ENCODE assay signal across 1 cellular context in the genomic region with DNA sequence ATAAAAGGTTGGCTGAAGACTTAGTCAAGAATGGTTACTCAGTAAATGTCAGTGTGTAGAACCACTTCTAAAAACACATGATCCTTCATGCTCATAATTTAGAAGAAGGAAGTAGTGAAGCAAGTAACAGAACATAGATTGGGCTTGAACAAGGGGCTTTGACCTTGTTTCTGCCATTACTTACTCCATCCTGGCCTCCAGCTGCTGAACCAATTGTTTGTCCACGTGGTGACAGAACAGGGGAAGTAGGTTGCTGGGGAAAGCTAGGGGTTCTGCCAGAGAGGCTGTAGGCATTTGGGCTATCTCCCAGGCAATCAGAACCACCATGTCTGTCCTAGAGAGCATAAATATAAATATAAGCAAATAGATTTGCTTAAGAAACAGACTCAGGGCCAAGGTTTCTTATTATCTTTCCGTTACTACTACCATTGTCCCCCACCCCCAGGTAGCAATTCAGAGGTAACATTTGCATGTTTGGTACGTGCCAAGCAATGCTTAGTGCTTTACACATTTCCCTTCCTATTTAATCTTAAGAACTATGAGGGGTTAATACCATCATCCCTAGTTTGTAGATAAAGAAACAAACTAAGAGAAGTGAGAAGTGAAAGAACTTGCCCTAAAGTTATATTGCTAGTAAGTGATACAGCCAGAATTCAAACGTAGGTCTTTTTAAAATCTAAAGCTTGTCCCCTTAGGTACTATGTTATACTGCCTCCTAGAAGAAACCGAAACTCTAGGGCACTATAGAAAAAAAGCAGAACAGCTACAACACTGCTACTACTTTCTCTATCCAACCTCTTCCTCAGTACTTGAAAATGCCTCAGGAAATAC.
TF ChIP-seq lines count a peak whose summit lies in the region.

No MANE protein-coding gene starts in this region.

TF ChIP-seq in GM12878, 131 proteins besides CTCF, POLR2A, EP300 and RAD21 (continues in another document):
- peak; percentile 65; the same call in 1 of the 2 replicates for TF ChIP-seq CHD1 (IDR thresholded peaks at IDR 0.05; ENCODE audit: low read depth, low read length)
- no peak for TF ChIP-seq SUZ12 (IDR thresholded peaks at IDR 0.05; ENCODE audit: unreplicated experiment)
- TF ChIP-seq BHLHE40 (IDR thresholded peaks at IDR 0.05; ENCODE audit: borderline replicate concordance in 1 of 2, low read depth in 2 of 2, low read length in 1 of 2) = peak; percentile 42 to 58; a peak in 2 of 4 replicates
- TF ChIP-seq, protein P1, sequence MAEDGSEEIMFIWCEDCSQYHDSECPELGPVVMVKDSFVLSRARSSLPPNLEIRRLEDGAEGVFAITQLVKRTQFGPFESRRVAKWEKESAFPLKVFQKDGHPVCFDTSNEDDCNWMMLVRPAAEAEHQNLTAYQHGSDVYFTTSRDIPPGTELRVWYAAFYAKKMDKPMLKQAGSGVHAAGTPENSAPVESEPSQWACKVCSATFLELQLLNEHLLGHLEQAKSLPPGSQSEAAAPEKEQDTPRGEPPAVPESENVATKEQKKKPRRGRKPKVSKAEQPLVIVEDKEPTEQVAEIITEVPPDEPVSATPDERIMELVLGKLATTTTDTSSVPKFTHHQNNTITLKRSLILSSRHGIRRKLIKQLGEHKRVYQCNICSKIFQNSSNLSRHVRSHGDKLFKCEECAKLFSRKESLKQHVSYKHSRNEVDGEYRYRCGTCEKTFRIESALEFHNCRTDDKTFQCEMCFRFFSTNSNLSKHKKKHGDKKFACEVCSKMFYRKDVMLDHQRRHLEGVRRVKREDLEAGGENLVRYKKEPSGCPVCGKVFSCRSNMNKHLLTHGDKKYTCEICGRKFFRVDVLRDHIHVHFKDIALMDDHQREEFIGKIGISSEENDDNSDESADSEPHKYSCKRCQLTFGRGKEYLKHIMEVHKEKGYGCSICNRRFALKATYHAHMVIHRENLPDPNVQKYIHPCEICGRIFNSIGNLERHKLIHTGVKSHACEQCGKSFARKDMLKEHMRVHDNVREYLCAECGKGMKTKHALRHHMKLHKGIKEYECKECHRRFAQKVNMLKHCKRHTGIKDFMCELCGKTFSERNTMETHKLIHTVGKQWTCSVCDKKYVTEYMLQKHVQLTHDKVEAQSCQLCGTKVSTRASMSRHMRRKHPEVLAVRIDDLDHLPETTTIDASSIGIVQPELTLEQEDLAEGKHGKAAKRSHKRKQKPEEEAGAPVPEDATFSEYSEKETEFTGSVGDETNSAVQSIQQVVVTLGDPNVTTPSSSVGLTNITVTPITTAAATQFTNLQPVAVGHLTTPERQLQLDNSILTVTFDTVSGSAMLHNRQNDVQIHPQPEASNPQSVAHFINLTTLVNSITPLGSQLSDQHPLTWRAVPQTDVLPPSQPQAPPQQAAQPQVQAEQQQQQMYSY (CRISPR knock-in tag; IDR thresholded peaks at IDR 0.05) = no peak
- no peak for TF ChIP-seq LARP7 (IDR thresholded peaks at IDR 0.05)
- TF ChIP-seq KLF5 (IDR thresholded peaks at IDR 0.05; ENCODE audit: partially characterized antibody) = peak; percentile 84
- 0 out of 2 replicates have a peak, but pooled peaks have one; percentile 65 for TF ChIP-seq STAT3 (IDR thresholded peaks at IDR 0.05; ENCODE audit: low read depth, low read length)
- no peak for TF ChIP-seq NRF1 (conservative IDR thresholded peaks at IDR 0.05; ENCODE audit: low read depth, low read length)
- TF ChIP-seq SPI1 (IDR thresholded peaks at IDR 0.05; ENCODE audit: borderline replicate concordance, insufficient read depth, low read depth, low read length) = peak; percentile 78
- 0 out of 2 replicates have a peak, but pooled peaks have one; percentile 35 for TF ChIP-seq SREBF1 (IDR thresholded peaks at IDR 0.05; ENCODE audit: low read length)
- TF ChIP-seq ZNF217 (IDR thresholded peaks at IDR 0.05) = 0 out of 2 replicates have a peak, but pooled peaks have one; percentile 37
- 0 out of 2 replicates have a peak, but pooled peaks have one; percentile 9 for TF ChIP-seq ZNF24 (IDR thresholded peaks at IDR 0.05)
- peak; percentile 92 for TF ChIP-seq ATF7 (IDR thresholded peaks at IDR 0.05; ENCODE audit: low read depth)
- peak; percentile 24; the same call in 1 of the 2 replicates for TF ChIP-seq NBN (IDR thresholded peaks at IDR 0.05)
- peak; percentile 79 for TF ChIP-seq ZNF384 (IDR thresholded peaks at IDR 0.05; ENCODE audit: borderline replicate concordance, low read depth, low read length)
- peak; percentile 14; the same call in 1 of the 2 replicates for TF ChIP-seq SMC3 (IDR thresholded peaks at IDR 0.05; ENCODE audit: borderline replicate concordance, low read length)
- TF ChIP-seq, protein P2, sequence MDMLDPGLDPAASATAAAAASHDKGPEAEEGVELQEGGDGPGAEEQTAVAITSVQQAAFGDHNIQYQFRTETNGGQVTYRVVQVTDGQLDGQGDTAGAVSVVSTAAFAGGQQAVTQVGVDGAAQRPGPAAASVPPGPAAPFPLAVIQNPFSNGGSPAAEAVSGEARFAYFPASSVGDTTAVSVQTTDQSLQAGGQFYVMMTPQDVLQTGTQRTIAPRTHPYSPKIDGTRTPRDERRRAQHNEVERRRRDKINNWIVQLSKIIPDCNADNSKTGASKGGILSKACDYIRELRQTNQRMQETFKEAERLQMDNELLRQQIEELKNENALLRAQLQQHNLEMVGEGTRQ (IDR thresholded peaks at IDR 0.05; ENCODE audit: borderline replicate concordance, low read depth, low read length) = peak; percentile 13; the same call in 1 of the 2 replicates
- no peak for TF ChIP-seq BMI1 (IDR thresholded peaks at IDR 0.05; ENCODE audit: borderline replicate concordance)
- peak; percentile 90 for TF ChIP-seq FOXK2 (IDR thresholded peaks at IDR 0.05)
- 0 out of 2 replicates have a peak, but pooled peaks have one; percentile 18 for TF ChIP-seq MTA2 (IDR thresholded peaks at IDR 0.05; ENCODE audit: low read depth)
- no peak for TF ChIP-seq CBX3 (IDR thresholded peaks at IDR 0.05; ENCODE audit: borderline replicate concordance, low read depth)
- no peak for TF ChIP-seq TAF1 (IDR thresholded peaks at IDR 0.05; ENCODE audit: borderline replicate concordance, low read depth, low read length)
- no peak for TF ChIP-seq SMARCA5 (IDR thresholded peaks at IDR 0.05)
- peak; percentile 64; the same call in 1 of the 2 replicates for TF ChIP-seq JUND (IDR thresholded peaks at IDR 0.05; ENCODE audit: low read depth, low read length)
- TF ChIP-seq POU2F2 (IDR thresholded peaks at IDR 0.05; ENCODE audit: borderline replicate concordance, low read depth, low read length) = peak; percentile 81; the same call in 2 of the 3 replicates
- TF ChIP-seq, protein P3, sequence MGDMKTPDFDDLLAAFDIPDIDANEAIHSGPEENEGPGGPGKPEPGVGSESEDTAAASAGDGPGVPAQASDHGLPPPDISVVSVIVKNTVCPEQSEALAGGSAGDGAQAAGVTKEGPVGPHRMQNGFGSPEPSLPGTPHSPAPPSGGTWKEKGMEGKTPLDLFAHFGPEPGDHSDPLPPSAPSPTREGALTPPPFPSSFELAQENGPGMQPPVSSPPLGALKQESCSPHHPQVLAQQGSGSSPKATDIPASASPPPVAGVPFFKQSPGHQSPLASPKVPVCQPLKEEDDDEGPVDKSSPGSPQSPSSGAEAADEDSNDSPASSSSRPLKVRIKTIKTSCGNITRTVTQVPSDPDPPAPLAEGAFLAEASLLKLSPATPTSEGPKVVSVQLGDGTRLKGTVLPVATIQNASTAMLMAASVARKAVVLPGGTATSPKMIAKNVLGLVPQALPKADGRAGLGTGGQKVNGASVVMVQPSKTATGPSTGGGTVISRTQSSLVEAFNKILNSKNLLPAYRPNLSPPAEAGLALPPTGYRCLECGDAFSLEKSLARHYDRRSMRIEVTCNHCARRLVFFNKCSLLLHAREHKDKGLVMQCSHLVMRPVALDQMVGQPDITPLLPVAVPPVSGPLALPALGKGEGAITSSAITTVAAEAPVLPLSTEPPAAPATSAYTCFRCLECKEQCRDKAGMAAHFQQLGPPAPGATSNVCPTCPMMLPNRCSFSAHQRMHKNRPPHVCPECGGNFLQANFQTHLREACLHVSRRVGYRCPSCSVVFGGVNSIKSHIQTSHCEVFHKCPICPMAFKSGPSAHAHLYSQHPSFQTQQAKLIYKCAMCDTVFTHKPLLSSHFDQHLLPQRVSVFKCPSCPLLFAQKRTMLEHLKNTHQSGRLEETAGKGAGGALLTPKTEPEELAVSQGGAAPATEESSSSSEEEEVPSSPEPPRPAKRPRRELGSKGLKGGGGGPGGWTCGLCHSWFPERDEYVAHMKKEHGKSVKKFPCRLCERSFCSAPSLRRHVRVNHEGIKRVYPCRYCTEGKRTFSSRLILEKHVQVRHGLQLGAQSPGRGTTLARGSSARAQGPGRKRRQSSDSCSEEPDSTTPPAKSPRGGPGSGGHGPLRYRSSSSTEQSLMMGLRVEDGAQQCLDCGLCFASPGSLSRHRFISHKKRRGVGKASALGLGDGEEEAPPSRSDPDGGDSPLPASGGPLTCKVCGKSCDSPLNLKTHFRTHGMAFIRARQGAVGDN (IDR thresholded peaks at IDR 0.05) = peak; percentile 71
- peak; percentile 68; the same call in 1 of the 2 replicates for TF ChIP-seq RAD51 (IDR thresholded peaks at IDR 0.05)
- TF ChIP-seq IKZF2 (IDR thresholded peaks at IDR 0.05) = peak in 1 of 2 experiments; percentile 6; a peak in 1 of 4 replicates
- TF ChIP-seq, protein P4, sequence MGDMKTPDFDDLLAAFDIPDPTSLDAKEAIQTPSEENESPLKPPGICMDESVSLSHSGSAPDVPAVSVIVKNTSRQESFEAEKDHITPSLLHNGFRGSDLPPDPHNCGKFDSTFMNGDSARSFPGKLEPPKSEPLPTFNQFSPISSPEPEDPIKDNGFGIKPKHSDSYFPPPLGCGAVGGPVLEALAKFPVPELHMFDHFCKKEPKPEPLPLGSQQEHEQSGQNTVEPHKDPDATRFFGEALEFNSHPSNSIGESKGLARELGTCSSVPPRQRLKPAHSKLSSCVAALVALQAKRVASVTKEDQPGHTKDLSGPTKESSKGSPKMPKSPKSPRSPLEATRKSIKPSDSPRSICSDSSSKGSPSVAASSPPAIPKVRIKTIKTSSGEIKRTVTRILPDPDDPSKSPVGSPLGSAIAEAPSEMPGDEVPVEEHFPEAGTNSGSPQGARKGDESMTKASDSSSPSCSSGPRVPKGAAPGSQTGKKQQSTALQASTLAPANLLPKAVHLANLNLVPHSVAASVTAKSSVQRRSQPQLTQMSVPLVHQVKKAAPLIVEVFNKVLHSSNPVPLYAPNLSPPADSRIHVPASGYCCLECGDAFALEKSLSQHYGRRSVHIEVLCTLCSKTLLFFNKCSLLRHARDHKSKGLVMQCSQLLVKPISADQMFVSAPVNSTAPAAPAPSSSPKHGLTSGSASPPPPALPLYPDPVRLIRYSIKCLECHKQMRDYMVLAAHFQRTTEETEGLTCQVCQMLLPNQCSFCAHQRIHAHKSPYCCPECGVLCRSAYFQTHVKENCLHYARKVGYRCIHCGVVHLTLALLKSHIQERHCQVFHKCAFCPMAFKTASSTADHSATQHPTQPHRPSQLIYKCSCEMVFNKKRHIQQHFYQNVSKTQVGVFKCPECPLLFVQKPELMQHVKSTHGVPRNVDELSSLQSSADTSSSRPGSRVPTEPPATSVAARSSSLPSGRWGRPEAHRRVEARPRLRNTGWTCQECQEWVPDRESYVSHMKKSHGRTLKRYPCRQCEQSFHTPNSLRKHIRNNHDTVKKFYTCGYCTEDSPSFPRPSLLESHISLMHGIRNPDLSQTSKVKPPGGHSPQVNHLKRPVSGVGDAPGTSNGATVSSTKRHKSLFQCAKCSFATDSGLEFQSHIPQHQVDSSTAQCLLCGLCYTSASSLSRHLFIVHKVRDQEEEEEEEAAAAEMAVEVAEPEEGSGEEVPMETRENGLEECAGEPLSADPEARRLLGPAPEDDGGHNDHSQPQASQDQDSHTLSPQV (IDR thresholded peaks at IDR 0.05) = 0 out of 2 replicates have a peak, but pooled peaks have one; percentile 17
- TF ChIP-seq CREB1 (IDR thresholded peaks at IDR 0.05; ENCODE audit: low read depth) = no peak
- TF ChIP-seq, protein P5, sequence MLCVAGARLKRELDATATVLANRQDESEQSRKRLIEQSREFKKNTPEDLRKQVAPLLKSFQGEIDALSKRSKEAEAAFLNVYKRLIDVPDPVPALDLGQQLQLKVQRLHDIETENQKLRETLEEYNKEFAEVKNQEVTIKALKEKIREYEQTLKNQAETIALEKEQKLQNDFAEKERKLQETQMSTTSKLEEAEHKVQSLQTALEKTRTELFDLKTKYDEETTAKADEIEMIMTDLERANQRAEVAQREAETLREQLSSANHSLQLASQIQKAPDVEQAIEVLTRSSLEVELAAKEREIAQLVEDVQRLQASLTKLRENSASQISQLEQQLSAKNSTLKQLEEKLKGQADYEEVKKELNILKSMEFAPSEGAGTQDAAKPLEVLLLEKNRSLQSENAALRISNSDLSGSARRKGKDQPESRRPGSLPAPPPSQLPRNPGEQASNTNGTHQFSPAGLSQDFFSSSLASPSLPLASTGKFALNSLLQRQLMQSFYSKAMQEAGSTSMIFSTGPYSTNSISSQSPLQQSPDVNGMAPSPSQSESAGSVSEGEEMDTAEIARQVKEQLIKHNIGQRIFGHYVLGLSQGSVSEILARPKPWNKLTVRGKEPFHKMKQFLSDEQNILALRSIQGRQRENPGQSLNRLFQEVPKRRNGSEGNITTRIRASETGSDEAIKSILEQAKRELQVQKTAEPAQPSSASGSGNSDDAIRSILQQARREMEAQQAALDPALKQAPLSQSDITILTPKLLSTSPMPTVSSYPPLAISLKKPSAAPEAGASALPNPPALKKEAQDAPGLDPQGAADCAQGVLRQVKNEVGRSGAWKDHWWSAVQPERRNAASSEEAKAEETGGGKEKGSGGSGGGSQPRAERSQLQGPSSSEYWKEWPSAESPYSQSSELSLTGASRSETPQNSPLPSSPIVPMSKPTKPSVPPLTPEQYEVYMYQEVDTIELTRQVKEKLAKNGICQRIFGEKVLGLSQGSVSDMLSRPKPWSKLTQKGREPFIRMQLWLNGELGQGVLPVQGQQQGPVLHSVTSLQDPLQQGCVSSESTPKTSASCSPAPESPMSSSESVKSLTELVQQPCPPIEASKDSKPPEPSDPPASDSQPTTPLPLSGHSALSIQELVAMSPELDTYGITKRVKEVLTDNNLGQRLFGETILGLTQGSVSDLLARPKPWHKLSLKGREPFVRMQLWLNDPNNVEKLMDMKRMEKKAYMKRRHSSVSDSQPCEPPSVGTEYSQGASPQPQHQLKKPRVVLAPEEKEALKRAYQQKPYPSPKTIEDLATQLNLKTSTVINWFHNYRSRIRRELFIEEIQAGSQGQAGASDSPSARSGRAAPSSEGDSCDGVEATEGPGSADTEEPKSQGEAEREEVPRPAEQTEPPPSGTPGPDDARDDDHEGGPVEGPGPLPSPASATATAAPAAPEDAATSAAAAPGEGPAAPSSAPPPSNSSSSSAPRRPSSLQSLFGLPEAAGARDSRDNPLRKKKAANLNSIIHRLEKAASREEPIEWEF (IDR thresholded peaks at IDR 0.05; ENCODE audit: insufficient replicate concordance, low read depth, low read length) = no peak
- no peak for TF ChIP-seq HDAC2 (IDR thresholded peaks at IDR 0.05)
